In genomic region chr4:109433281-109434006, GRCh38 we compare ENCODE assay signal across 8 cellular contexts. TPM values are rescaled to one million over a fixed set of nuclear protein-coding genes. Genes with fewer than 3 reads are reported as not detected.
DNase-seq lines count a peak whose midpoint lies in the region; ATAC-seq and TF ChIP-seq lines count a peak whose summit lies in the region.

TSS of gene SEC24B (plus strand) at chr4:109433815. CDS start at chr4:109433870, 55 bp downstream.

- peak; percentile 20 for TF ChIP-seq POLR2A in breast epithelium (IDR thresholded peaks at IDR 0.05)

- peaks cover 0 to 8% of the 10 kb centered on the region in 2 donors for H3K4me1 ChIP-seq in breast epithelium

- peak within 1 kb of the TSS; percentile 68 to 98 (median 72) for H3K4me3 ChIP-seq in breast epithelium

- peaks cover 52 to 58% of the 10 kb centered on the region in 2 donors for H3K4me1 Mint-ChIP-seq in immature natural killer cell

- intact Hi-C loops in breast epithelium (cut with DNase I; ENCODE audit: low total_unique reads): no loop called here

- peaks cover 0 to 9% (median 6%) of the 10 kb centered on the region in 3 donors for H3K36me3 Mint-ChIP-seq in immature natural killer cell

- DNase-seq in 8988T: peak; percentile 30
- peak; percentile 54 for DNase-seq in NCI-H2107 (lab: John Stamatoyannopoulos, UW)
- DNase-seq in breast epithelium (ENCODE audit: low spot score in 2 of 2): peak; percentile 77 to 86
- DNase-seq in immature natural killer cell: peak; percentile 90 to 91 (median 91)
- DNase-seq in stimulated activated CD4-positive, alpha-beta T cell treated with anti-CD3 and anti-CD28 coated beads, Interleukin-12 subunit alpha, Interleukin-12 subunit beta, amount 100 ng/mL, for 24 hours (ENCODE audit: low read depth in 2 of 2): peak; percentile 76 to 85

- no peaks in the 10 kb centered on the region for H3K36me3 ChIP-seq in breast epithelium

- peak; percentile 93 for TF ChIP-seq CTCF in VCaP (conservative IDR thresholded peaks at IDR 0.05)
- peak; percentile 16 to 94 (median 23) for TF ChIP-seq CTCF in breast epithelium (IDR thresholded peaks at IDR 0.05)

- peak within 1 kb of the TSS; percentile 87 to 91 (median 88) for H3K4me3 Mint-ChIP-seq in immature natural killer cell

- H3K27me3 Mint-ChIP-seq in immature natural killer cell (ENCODE audit: low read depth in 3 of 3): peaks cover 0 to 3% (median 2%) of the 10 kb centered on the region in 3 donors

- H3K9me3 Mint-ChIP-seq in immature natural killer cell: no peaks in the 10 kb centered on the region

- H3K27me3 ChIP-seq in breast epithelium: no peaks in the 10 kb centered on the region

- H3K9me3 ChIP-seq in breast epithelium: no peaks in the 10 kb centered on the region

- H3K27ac Mint-ChIP-seq in immature natural killer cell: peak within 1 kb of the TSS; percentile 89 to 96 (median 94)

- ATAC-seq in GM18517 (IDR thresholded peaks at IDR 0.05; ENCODE audit: unreplicated experiment) (peak; percentile 92), HG03039 (IDR thresholded peaks at IDR 0.05; ENCODE audit: unreplicated experiment) (peak; percentile 83)

- H3K27ac ChIP-seq in VCaP: peak within 1 kb of the TSS; percentile 89
- H3K27ac ChIP-seq in breast epithelium: peak within 1 kb of the TSS; percentile 94 to 97

RNA-seq across cellular contexts. Expression of gene SEC24B, which starts in this region (rescaled TPM):
- 10 to 100 TPM; 39.2 to 51.2 (median 42.3) TPM for total RNA-seq in breast epithelium
- 10 to 100 TPM in 2 of 3 donors, 1 to 10 TPM in 1; 5.3 to 17.8 (median 12.1) TPM for polyA plus RNA-seq in immature natural killer cell

Comparison
In these comparisons a context has a peak if more than half of its experiments do, and no peak if none do; other contexts are left out.
1. Peak in every context shown above with its lines: DNase-seq, ATAC-seq, H3K4me3 ChIP-seq and H3K27ac ChIP-seq.
2. DNase-seq: peak in every context shown above with its lines; median percentile 91 in immature natural killer cell; 82 in breast epithelium; 80 in stimulated activated CD4-positive, alpha-beta T cell treated with anti-CD3 and anti-CD28 coated beads, Interleukin-12 subunit alpha, Interleukin-12 subunit beta, amount 100 ng/mL, for 24 hours; 54 in NCI-H2107; 30 in 8988T.